Comparison of ENCODE assay signal across 18 cellular contexts in genomic region chr11:1047576-1048156, GRCh38. TPM values are rescaled to one million over a fixed set of nuclear protein-coding genes. Genes with fewer than 3 reads are reported as not detected.
"Had no signal": no experiment of that assay in that cellular context is flagged by ENCODE, and none has a peak within 500 bp of the region (broad histone marks: within the 10 kb centered on the region; RNA-seq: fewer than 3 reads in every experiment).

No MANE protein-coding gene starts in this region.

- H3K9me3 ChIP-seq: psoas muscle had no signal

- H3K36me3 ChIP-seq: left lung, WERI-Rb-1 had no signal

- ATAC-seq: activated CD8-positive, alpha-beta memory T cell treated with anti-CD3 and anti-CD28 coated beads, Interleukin-2, amount 10 ng/mL, durations not matched to agents 7 days and 5 days; activated T-cell treated with anti-CD3 and anti-CD28 coated beads, Interleukin-2, amount 50 U/mL, for 72 hours; left lung; natural killer cell; psoas muscle; SK-N-SH treated with all-trans-retinoic acid at 6 μM for 48 hours; stimulated activated effector memory CD8-positive, alpha-beta T cell treated with anti-CD3 and anti-CD28 coated beads, Interleukin-12 subunit alpha, Interleukin-12 subunit beta, amount 100 ng/mL, for 72 hours had no signal

- H3K4me3 ChIP-seq: left lung, psoas muscle had no signal

- H3K4me3 Mint-ChIP-seq: activated CD4-positive, alpha-beta memory T cell treated with anti-CD3 and anti-CD28 coated beads for 36 hours; activated CD8-positive, alpha-beta memory T cell treated with anti-CD3 and anti-CD28 coated beads, Interleukin-2, amount 10 ng/mL, durations not matched to agents 7 days and 5 days; activated naive CD8-positive, alpha-beta T cell treated with anti-CD3 and anti-CD28 coated beads for 36 hours; activated T-cell treated with anti-CD3 and anti-CD28 coated beads, Interleukin-2, amount 50 U/mL, for 72 hours; brain; stimulated activated effector memory CD8-positive, alpha-beta T cell treated with anti-CD3 and anti-CD28 coated beads, Interleukin-12 subunit alpha, Interleukin-12 subunit beta, amount 100 ng/mL, for 72 hours had no signal

- H3K4me1 ChIP-seq: psoas muscle had no signal

- H3K36me3 Mint-ChIP-seq: activated CD4-positive, alpha-beta memory T cell treated with anti-CD3 and anti-CD28 coated beads for 36 hours; activated CD8-positive, alpha-beta memory T cell treated with anti-CD3 and anti-CD28 coated beads, Interleukin-2, amount 10 ng/mL, durations not matched to agents 7 days and 5 days; activated naive CD8-positive, alpha-beta T cell treated with anti-CD3 and anti-CD28 coated beads for 36 hours; brain; natural killer cell; stimulated activated effector memory CD8-positive, alpha-beta T cell treated with anti-CD3 and anti-CD28 coated beads, Interleukin-12 subunit alpha, Interleukin-12 subunit beta, amount 100 ng/mL, for 72 hours had no signal

- H3K4me1 Mint-ChIP-seq: activated CD8-positive, alpha-beta memory T cell treated with anti-CD3 and anti-CD28 coated beads, Interleukin-2, amount 10 ng/mL, durations not matched to agents 7 days and 5 days had no signal

- H3K27ac ChIP-seq: left lung, psoas muscle, WERI-Rb-1 had no signal

- H3K9me3 Mint-ChIP-seq: activated CD4-positive, alpha-beta memory T cell treated with anti-CD3 and anti-CD28 coated beads for 36 hours; activated naive CD8-positive, alpha-beta T cell treated with anti-CD3 and anti-CD28 coated beads for 36 hours; activated T-cell treated with anti-CD3 and anti-CD28 coated beads, Interleukin-2, amount 50 U/mL, for 72 hours; natural killer cell; stimulated activated effector memory CD8-positive, alpha-beta T cell treated with anti-CD3 and anti-CD28 coated beads, Interleukin-12 subunit alpha, Interleukin-12 subunit beta, amount 100 ng/mL, for 72 hours had no signal

- H3K27ac Mint-ChIP-seq: activated CD4-positive, alpha-beta memory T cell treated with anti-CD3 and anti-CD28 coated beads for 36 hours; activated CD8-positive, alpha-beta memory T cell treated with anti-CD3 and anti-CD28 coated beads, Interleukin-2, amount 10 ng/mL, durations not matched to agents 7 days and 5 days; activated naive CD8-positive, alpha-beta T cell treated with anti-CD3 and anti-CD28 coated beads for 36 hours; activated T-cell treated with anti-CD3 and anti-CD28 coated beads, Interleukin-2, amount 50 U/mL, for 72 hours; brain; natural killer cell; stimulated activated effector memory CD8-positive, alpha-beta T cell treated with anti-CD3 and anti-CD28 coated beads, Interleukin-12 subunit alpha, Interleukin-12 subunit beta, amount 100 ng/mL, for 72 hours had no signal

- DNase-seq: activated CD4-positive, alpha-beta memory T cell treated with anti-CD3 and anti-CD28 coated beads for 36 hours; activated CD8-positive, alpha-beta memory T cell treated with anti-CD3 and anti-CD28 coated beads, Interleukin-2, amount 10 ng/mL, durations not matched to agents 7 days and 5 days; activated naive CD8-positive, alpha-beta T cell treated with anti-CD3 and anti-CD28 coated beads for 36 hours; activated T-cell treated with anti-CD3 and anti-CD28 coated beads, Interleukin-2, amount 50 U/mL, for 72 hours; amygdala; cortex of kidney; effector memory CD4-positive, alpha-beta T cell; foreskin melanocyte; natural killer cell; WERI-Rb-1 had no signal

RNA-seq across cellular contexts. Expression of gene MUC6, which starts 11.1 kb away (rescaled TPM):
- total RNA-seq: activated CD4-positive, alpha-beta memory T cell treated with anti-CD3 and anti-CD28 coated beads for 36 hours; activated CD8-positive, alpha-beta memory T cell treated with anti-CD3 and anti-CD28 coated beads, Interleukin-2, amount 10 ng/mL, durations not matched to agents 7 days and 5 days; activated naive CD8-positive, alpha-beta T cell treated with anti-CD3 and anti-CD28 coated beads for 36 hours; activated T-cell treated with anti-CD3 and anti-CD28 coated beads, Interleukin-2, amount 50 U/mL, for 72 hours; fibroblast of lung; left lung; natural killer cell; omental fat pad; psoas muscle; T-helper 1 cell treated with Interleukin-12 subunit alpha and Interleukin-12 subunit beta and Interleukin-4 antibody, amounts not matched to agents 30 ng/mL and 1 ng/mL, for 36 hours had no signal
- polyA plus RNA-seq: fibroblast of lung had no signal

RNA-seq across cellular contexts. Expression of gene MUC2, which starts 27.0 kb away (rescaled TPM):
- total RNA-seq: activated CD4-positive, alpha-beta memory T cell treated with anti-CD3 and anti-CD28 coated beads for 36 hours; activated CD8-positive, alpha-beta memory T cell treated with anti-CD3 and anti-CD28 coated beads, Interleukin-2, amount 10 ng/mL, durations not matched to agents 7 days and 5 days; activated naive CD8-positive, alpha-beta T cell treated with anti-CD3 and anti-CD28 coated beads for 36 hours; activated T-cell treated with anti-CD3 and anti-CD28 coated beads, Interleukin-2, amount 50 U/mL, for 72 hours; fibroblast of lung; left lung; natural killer cell; omental fat pad; T-helper 1 cell treated with Interleukin-12 subunit alpha and Interleukin-12 subunit beta and Interleukin-4 antibody, amounts not matched to agents 30 ng/mL and 1 ng/mL, for 36 hours had no signal
- polyA plus RNA-seq: fibroblast of lung had no signal
